ENCODE assay signal across 12 cellular contexts in genomic region chr5:16897284-16897704, GRCh38. TPM values are rescaled to one million over a fixed set of nuclear protein-coding genes. Genes with fewer than 3 reads are reported as not detected.
DNase-seq lines count a peak whose midpoint lies in the region; ATAC-seq, FAIRE-seq and TF ChIP-seq lines count a peak whose summit lies in the region.
"Had no signal": no experiment of that assay in that cellular context is flagged by ENCODE, and none has a peak within 500 bp of the region (broad histone marks: within the 10 kb centered on the region; RNA-seq: fewer than 3 reads in every experiment).

No MANE protein-coding gene starts in this region.

- no peak overlapping the region for H2BK20ac ChIP-seq in H1 (ENCODE audit: low read length)

- H3K4me3 Mint-ChIP-seq in GM23338 = no peak overlapping the region
- no peak overlapping the region for H3K4me3 Mint-ChIP-seq in stimulated activated naive B cell treated with anti-CD40 and anti-IgM and Interleukin-4, amounts not matched to agents 10 μg/mL and 1 μg/mL and 100 μg/mL, for 72 hours
- H3K4me3 Mint-ChIP-seq: activated naive CD8-positive, alpha-beta T cell treated with anti-CD3 and anti-CD28 coated beads, Interleukin-2, amount 10 ng/mL, durations not matched to agents 7 days and 5 days had no signal

- no peak overlapping the region for H2BK12ac ChIP-seq in H1 (ENCODE audit: low read depth, low read length)
- H2BK12ac ChIP-seq in trophoblast cell (ENCODE audit: low read length) = no peak overlapping the region

- no peaks in the 10 kb centered on the region for H3K9me2 ChIP-seq in GM23338 (ENCODE audit: insufficient read depth)

- TF ChIP-seq EP300 in H1 (IDR thresholded peaks at IDR 0.05; ENCODE audit: borderline replicate concordance in 1 of 2, low read depth in 2 of 2, low read length in 2 of 2) = no peak

- POLR2A ChIA-PET in H1 (lab: Charles Lee; ENCODE audit: partially characterized antibody) = no interaction called here

- no peak overlapping the region for H4K5ac ChIP-seq in H1 (ENCODE audit: insufficient read length, low read depth, low read length)

- H3F3A ChIP-seq in GM23338 (replicated peaks; ENCODE audit: low read depth) = 0 out of 2 replicates have a peak, but pooled peaks cover 3% of the 10 kb centered on the region

- no peak overlapping the region for H4K91ac ChIP-seq in H1 (replicated peaks; ENCODE audit: insufficient read length, low read length)
- no peak overlapping the region for H4K91ac ChIP-seq in trophoblast cell (ENCODE audit: low read depth, low read length)

- H3K27ac ChIP-seq in GM23338 (ENCODE audit: low read depth) (no peak overlapping the region; the same call in 1 of the 2 replicates), H1 (ENCODE audit: low read depth, low read length) (no peak overlapping the region), trophoblast cell (ENCODE audit: low read depth, low read length) (peak overlapping the region; percentile 28), Peyer's patch (peak overlapping the region in 1 of 4 donors; percentile 14)

- H3K4me1 ChIP-seq in GM23338 (ENCODE audit: insufficient read depth) (peaks cover 66% of the 10 kb centered on the region), H1 (replicated peaks in 1 of 4; ENCODE audit: control insufficient read depth in 3 of 4, insufficient read depth in 4 of 4, low read length in 3 of 4) (peaks cover 18 to 41% (median 36%) of the 10 kb centered on the region in 4 experiments), trophoblast cell (ENCODE audit: control insufficient read depth in 1 of 2, insufficient read depth in 2 of 2, low read length in 2 of 2) (peaks cover 25 to 43% of the 10 kb centered on the region in 2 experiments), Peyer's patch (peaks cover 0 to 43% (median 2%) of the 10 kb centered on the region in 4 donors)

- H3K27me3 ChIP-seq in GM23338 (ENCODE audit: insufficient read depth) = no peaks in the 10 kb centered on the region
- no peaks in the 10 kb centered on the region for H3K27me3 ChIP-seq in H1 (replicated peaks in 1 of 4; ENCODE audit: control insufficient read depth in 3 of 4, extremely low read depth in 1 of 4, insufficient read depth in 3 of 4, low read length in 3 of 4)
- H3K27me3 ChIP-seq in trophoblast cell (ENCODE audit: insufficient read depth, low read length) = no peaks in the 10 kb centered on the region
- H3K27me3 ChIP-seq in Peyer's patch = no peaks in the 10 kb centered on the region

- H3K4me2 ChIP-seq in GM23338 = peak overlapping the region; percentile 46
- peak overlapping the region in 1 of 2 experiments; percentile 29; a peak in 2 of 4 replicates for H3K4me2 ChIP-seq in H1 (ENCODE audit: insufficient read depth in 1 of 2, low read depth in 2 of 2, low read length in 2 of 2)
- peak overlapping the region; percentile 35 for H3K4me2 ChIP-seq in trophoblast cell (ENCODE audit: low read length)

- H3K4me3 ChIP-seq in GM23338 (no peak overlapping the region), H1 (ENCODE audit: extremely low read depth in 1 of 4, insufficient read depth in 2 of 4, low read depth in 3 of 4, low read length in 4 of 4) (no peak overlapping the region), trophoblast cell (ENCODE audit: low read depth, low read length) (no peak overlapping the region), Peyer's patch (no peak overlapping the region)

- FAIRE-seq in H1 (lab: Jason Lieb, UNC) = no peak

- CTCF ChIA-PET in H1 (lab: Charles Lee; ENCODE audit: partially characterized antibody) = no interaction called here

- H4K12ac ChIP-seq in trophoblast cell (ENCODE audit: low read depth, low read length) = no peak overlapping the region

- H3K23ac ChIP-seq in H1 (ENCODE audit: insufficient read length) (no peak overlapping the region), trophoblast cell (ENCODE audit: low read length) (no peak overlapping the region)

- H3K4me1 Mint-ChIP-seq in GM23338 = peaks cover 67% of the 10 kb centered on the region
- no peaks in the 10 kb centered on the region for H3K4me1 Mint-ChIP-seq in stimulated activated naive B cell treated with anti-CD40 and anti-IgM and Interleukin-4, amounts not matched to agents 10 μg/mL and 1 μg/mL and 100 μg/mL, for 72 hours
- H3K4me1 Mint-ChIP-seq: activated naive CD8-positive, alpha-beta T cell treated with anti-CD3 and anti-CD28 coated beads, Interleukin-2, amount 10 ng/mL, durations not matched to agents 7 days and 5 days had no signal

- H3K27ac Mint-ChIP-seq in GM23338 = peak overlapping the region; percentile 82
- H3K27ac Mint-ChIP-seq in stimulated activated naive B cell treated with anti-CD40 and anti-IgM and Interleukin-4, amounts not matched to agents 10 μg/mL and 1 μg/mL and 100 μg/mL, for 72 hours = no peak overlapping the region
- H3K27ac Mint-ChIP-seq: activated naive CD8-positive, alpha-beta T cell treated with anti-CD3 and anti-CD28 coated beads, Interleukin-2, amount 10 ng/mL, durations not matched to agents 7 days and 5 days had no signal

- TF ChIP-seq POLR2A in H1 (IDR thresholded peaks at IDR 0.05; ENCODE audit: control extremely low read depth in 1 of 2, low read depth in 2 of 2, low read length in 2 of 2) (no peak), Peyer's patch (IDR thresholded peaks at IDR 0.05) (no peak)

- no peak for TF ChIP-seq RAD21 in H1 (IDR thresholded peaks at IDR 0.05 in 1 of 2, conservative IDR thresholded peaks at IDR 0.05 in 1 of 2; ENCODE audit: low read depth in 2 of 2, low read length in 2 of 2)

- H3K4ac ChIP-seq in H1 (replicated peaks; ENCODE audit: insufficient read length, low read depth, low read length) (no peak overlapping the region), trophoblast cell (ENCODE audit: low read depth, low read length) (no peak overlapping the region)

- H3K27me3 Mint-ChIP-seq in GM23338 (ENCODE audit: insufficient read depth, low read depth, poor library complexity) = peaks cover 21% of the 10 kb centered on the region
- no peaks in the 10 kb centered on the region for H3K27me3 Mint-ChIP-seq in stimulated activated naive B cell treated with anti-CD40 and anti-IgM and Interleukin-4, amounts not matched to agents 10 μg/mL and 1 μg/mL and 100 μg/mL, for 72 hours

- H2BK5ac ChIP-seq in H1 (ENCODE audit: low read depth, low read length) (peak overlapping the region; percentile 90; the same call in 1 of the 2 replicates), trophoblast cell (ENCODE audit: low read depth, low read length, poor library complexity) (no peak overlapping the region)

- no peaks in the 10 kb centered on the region for H3K9me3 Mint-ChIP-seq in GM23338
- no peaks in the 10 kb centered on the region for H3K9me3 Mint-ChIP-seq in stimulated activated naive B cell treated with anti-CD40 and anti-IgM and Interleukin-4, amounts not matched to agents 10 μg/mL and 1 μg/mL and 100 μg/mL, for 72 hours
- H3K9me3 Mint-ChIP-seq: activated naive CD8-positive, alpha-beta T cell treated with anti-CD3 and anti-CD28 coated beads, Interleukin-2, amount 10 ng/mL, durations not matched to agents 7 days and 5 days had no signal

- DNase-seq in GM23338 (ENCODE audit: low spot score) (peak; percentile 36), NCI-H226 (peak; percentile 75), H1 (ENCODE audit: low read depth in 1 of 2, low spot score in 2 of 2) (no peak), trophoblast cell (peak; percentile 72 to 83), Peyer's patch (no peak)
- DNase-seq in stimulated activated naive B cell treated with anti-CD40 and anti-IgM and Interleukin-4, amounts not matched to agents 10 μg/mL and 1 μg/mL and 100 μg/mL, for 72 hours = no peak
- DNase-seq: activated CD4-positive, alpha-beta T cell treated with anti-CD3 and anti-CD28 coated beads, Interleukin-2, amount 50 U/mL, for 48 hours; activated naive CD8-positive, alpha-beta T cell treated with anti-CD3 and anti-CD28 coated beads, Interleukin-2, amount 10 ng/mL, durations not matched to agents 7 days and 5 days; NCI-H1105; SHP77 treated with DMSO at 0.1 percent for 48 hours; stimulated activated naive CD4-positive, alpha-beta T cell treated with Interleukin-2 at 50 U/mL for 16 hours had no signal

- H3K14ac ChIP-seq in H1 (ENCODE audit: insufficient read length) (no peak overlapping the region), trophoblast cell (ENCODE audit: low read length) (no peak overlapping the region)

- H2BK120ac ChIP-seq in H1 (replicated peaks; ENCODE audit: low read depth, low read length) (no peak overlapping the region), trophoblast cell (ENCODE audit: insufficient read depth, low read length, poor library complexity) (no peak overlapping the region)

- H2BK15ac ChIP-seq in H1 (ENCODE audit: low read length) = no peak overlapping the region

- H3K9ac ChIP-seq in H1 (replicated peaks in 1 of 4; ENCODE audit: extremely low read depth in 1 of 4, low read depth in 3 of 4, low read length in 3 of 4) (no peak overlapping the region), trophoblast cell (ENCODE audit: low read length) (no peak overlapping the region)

- H3K36me3 ChIP-seq in GM23338 (ENCODE audit: insufficient read depth) (no peaks in the 10 kb centered on the region), H1 (ENCODE audit: control insufficient read depth in 2 of 4, insufficient read depth in 4 of 4, low read length in 3 of 4) (no peaks in the 10 kb centered on the region), trophoblast cell (ENCODE audit: control insufficient read depth in 1 of 2, insufficient read depth in 2 of 2, low read length in 2 of 2) (no peaks in the 10 kb centered on the region), Peyer's patch (no peaks in the 10 kb centered on the region)

- H4K8ac ChIP-seq in H1 (ENCODE audit: extremely low read depth, insufficient read depth, low read length) = no peak overlapping the region
- no peak overlapping the region for H4K8ac ChIP-seq in trophoblast cell (ENCODE audit: low read depth, low read length)

- H3K23me2 ChIP-seq in H1 (ENCODE audit: low read depth, low read length) = no peaks in the 10 kb centered on the region; the same call in 1 of the 2 replicates

- H4K20me1 ChIP-seq in GM23338 (replicated peaks; ENCODE audit: insufficient read depth) (0 out of 2 replicates have a peak, but pooled peaks cover 6% of the 10 kb centered on the region), H1 (replicated peaks in 1 of 2; ENCODE audit: control insufficient read depth in 1 of 2, insufficient read depth in 2 of 2, low read length in 2 of 2) (peaks cover 0 to 1% of the 10 kb centered on the region in 2 experiments)

- H3K79me2 ChIP-seq in GM23338 (replicated peaks; ENCODE audit: insufficient read depth) (peaks cover 93% of the 10 kb centered on the region), H1 (ENCODE audit: control insufficient read depth in 1 of 2, insufficient read depth in 2 of 2, low read length in 2 of 2) (peaks cover 0 to 69% of the 10 kb centered on the region in 2 experiments; a peak in 2 of 4 replicates), trophoblast cell (ENCODE audit: control insufficient read depth, insufficient read depth, low read length, poor library complexity) (peaks cover 5% of the 10 kb centered on the region)

- ATAC-seq in GM23338 (no peak), GM19455 (IDR thresholded peaks at IDR 0.05; ENCODE audit: unreplicated experiment) (no peak)
- no peak for ATAC-seq in stimulated activated naive B cell treated with anti-CD40 and anti-IgM and Interleukin-4, amounts not matched to agents 10 μg/mL and 1 μg/mL and 100 μg/mL, for 72 hours (replicated peaks)

- TF ChIP-seq CTCF in GM23338 (conservative IDR thresholded peaks at IDR 0.05; ENCODE audit: low read depth in 2 of 2) = no peak
- no peak for TF ChIP-seq CTCF in H1 (IDR thresholded peaks at IDR 0.05; ENCODE audit: control extremely low read depth in 1 of 3, insufficient read depth in 1 of 3, low read depth in 1 of 3, low read length in 3 of 3)
- no peak for TF ChIP-seq CTCF in Peyer's patch (IDR thresholded peaks at IDR 0.05)

- peaks cover 10% of the 10 kb centered on the region for H3K79me1 ChIP-seq in H1 (ENCODE audit: low read depth, low read length)
- peaks cover 4% of the 10 kb centered on the region for H3K79me1 ChIP-seq in trophoblast cell (ENCODE audit: low read length)

- 70% methylated on average over 7 of the region's 7 CpGs; no CpG with 5 or more reads in 1 of the 2 experiments for WGBS in H1 (ENCODE audit: extremely low coverage in 1 of 2, insufficient coverage in 1 of 2, insufficient read length in 1 of 2, insufficient replicate concordance in 2 of 2, low coverage in 1 of 2, low lambda C conversion rate in 2 of 2, missing lambda C conversion rate in 1 of 2), 2 experiments
- no CpG with 5 or more reads among the region's 7 CpGs for WGBS in trophoblast cell (ENCODE audit: extremely low coverage, insufficient coverage, insufficient read length)

- no peak overlapping the region for H3K56ac ChIP-seq in H1 (replicated peaks; ENCODE audit: insufficient read length, low read depth, low read length)

- H3K36me3 Mint-ChIP-seq in GM23338 (ENCODE audit: low read depth) = no peaks in the 10 kb centered on the region
- no peaks in the 10 kb centered on the region for H3K36me3 Mint-ChIP-seq in stimulated activated naive B cell treated with anti-CD40 and anti-IgM and Interleukin-4, amounts not matched to agents 10 μg/mL and 1 μg/mL and 100 μg/mL, for 72 hours
- H3K36me3 Mint-ChIP-seq: activated naive CD8-positive, alpha-beta T cell treated with anti-CD3 and anti-CD28 coated beads, Interleukin-2, amount 10 ng/mL, durations not matched to agents 7 days and 5 days had no signal

- H2AFZ ChIP-seq in GM23338 (no peak overlapping the region), H1 (ENCODE audit: low read length) (no peak overlapping the region), trophoblast cell (ENCODE audit: insufficient read depth, low read length, poor library complexity) (no peak overlapping the region)

- H3K18ac ChIP-seq in H1 (ENCODE audit: extremely low read depth, low read length) = 0 out of 2 replicates have a peak overlapping the region, but pooled peaks have one; percentile 21
- H3K18ac ChIP-seq in trophoblast cell (ENCODE audit: low read length) = no peak overlapping the region

- H2AK5ac ChIP-seq in H1 (ENCODE audit: low read depth, low read length) (no peak overlapping the region), trophoblast cell (ENCODE audit: low read length) (no peak overlapping the region)

- no peaks in the 10 kb centered on the region for H3K9me3 ChIP-seq in H1 (ENCODE audit: insufficient read depth in 2 of 2, low read depth in 1 of 2, low read length in 1 of 2)
- H3K9me3 ChIP-seq in trophoblast cell (ENCODE audit: insufficient read depth, low read depth, low read length) = no peaks in the 10 kb centered on the region
- H3K9me3 ChIP-seq in Peyer's patch = no peaks in the 10 kb centered on the region

RNA-seq across cellular contexts. Expression of gene MYO10, which starts 38.8 kb away (rescaled TPM):
- total RNA-seq in GM23338 (2014; rRNA removed; shearing (Covaris generic)) = 114 and 119 TPM in 2 replicates
- polyA plus RNA-seq in GM23338 (2016; fragmentation: Nextera tagmentation; extraction: Ambion mirVana) = 276 TPM in 2 replicates
- total RNA-seq in H1 (2021; fragmentation: NEBNext Ultra II Directional; extraction: Animal tissue kit (Norgen Biotek cat#: 25700)) = 107 and 114 TPM in 2 replicates
- 21.5 and 47.9 TPM in 2 replicates for polyA plus RNA-seq in H1 (2011; rRNA removed)
- polyA plus RNA-seq in H1 (2011; cell fraction: cytosol; rRNA removed) = 40.4 TPM
- 83.2 TPM for polyA plus RNA-seq in H1 (2011; cell fraction: nucleus; rRNA removed)
- polyA plus RNA-seq in H1 (2012, experiment 1 of 2) = 68.8 to 86.4 TPM (median 79.6 TPM) in 4 replicates
- 9.5 TPM for polyA plus RNA-seq in H1 (2012, experiment 2 of 2)
- polyA plus RNA-seq in H1 (2013, experiment 1 of 2) = 50.2 TPM
- polyA plus RNA-seq in H1 (2013, experiment 2 of 2) = 46.3 TPM
- 70.3 and 76.3 TPM in 2 replicates for polyA minus RNA-seq in H1 (2011; rRNA and poly(A)+ RNA removed)
- polyA minus RNA-seq in H1 (2011; cell fraction: cytosol; rRNA and poly(A)+ RNA removed) = 69.5 TPM
- 106 TPM for polyA minus RNA-seq in H1 (2011; cell fraction: nucleus; rRNA and poly(A)+ RNA removed)
- polyA plus RNA-seq in trophoblast cell (2013) = 79.9 and 84.9 TPM in 2 replicates
- 100 to 1,000 TPM in 1 of 4 donors, 10 to 100 TPM in 3; 34.7 to 122 (median 71.2) TPM for total RNA-seq in Peyer's patch
- total RNA-seq: activated naive CD8-positive, alpha-beta T cell treated with anti-CD3 and anti-CD28 coated beads, Interleukin-2, amount 10 ng/mL, durations not matched to agents 7 days and 5 days had no signal

Comparison
In these comparisons a context has a peak if more than half of its experiments do, and no peak if none do; other contexts are left out.
1. DNase-seq: peak in GM23338 (single experiment), NCI-H226 (single experiment) and trophoblast cell (2 of 2); none in H1 (0 of 2), Peyer's patch (0 of 3) and stimulated activated naive B cell treated with anti-CD40 and anti-IgM and Interleukin-4, amounts not matched to agents 10 μg/mL and 1 μg/mL and 100 μg/mL, for 72 hours (single experiment).